Comparison of ENCODE assay signal across 7 cellular contexts in the genomic region with DNA sequence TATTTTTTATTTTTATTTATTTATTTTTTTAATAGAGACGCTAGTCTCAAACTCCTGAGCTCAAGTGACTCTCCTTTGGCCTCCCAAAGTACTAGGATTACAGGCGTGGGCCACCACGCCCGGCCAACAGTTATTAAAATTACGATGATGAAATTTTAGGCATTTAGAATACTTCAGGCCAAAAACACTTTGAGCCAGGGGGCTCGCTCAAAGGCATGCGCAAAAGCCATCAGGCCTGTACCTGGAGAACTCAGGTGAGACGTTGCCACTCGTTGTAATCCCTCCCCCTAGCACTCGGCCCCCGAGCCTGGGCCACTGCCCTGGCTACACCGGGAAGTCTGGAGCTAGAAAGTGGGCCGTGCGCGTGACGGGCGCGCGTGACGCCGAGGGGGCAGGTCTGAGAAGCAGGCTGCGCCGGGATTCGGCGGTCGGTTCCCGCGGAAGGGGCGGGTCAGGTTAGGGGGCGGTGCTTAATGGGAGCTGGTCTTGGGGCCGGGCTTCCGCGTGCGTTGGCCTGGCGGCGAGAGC. TPM values are rescaled to one million over a fixed set of nuclear protein-coding genes. Genes with fewer than 3 reads are reported as not detected.
DNase-seq lines count a peak whose midpoint lies in the region; ATAC-seq, FAIRE-seq and TF ChIP-seq lines count a peak whose summit lies in the region.

No MANE protein-coding gene starts in this region.

- peak; percentile 96 for FAIRE-seq in GM18507 (lab: Jason Lieb, UNC)

- peaks cover 13% of the 10 kb centered on the region for H3K4me1 ChIP-seq in hepatocyte (ENCODE audit: insufficient read depth)

- TF ChIP-seq CTCF in hepatocyte (IDR thresholded peaks at IDR 0.05; ENCODE audit: poor library complexity) = no peak

- peaks cover 28% of the 10 kb centered on the region for H4K20me1 ChIP-seq in hepatocyte (ENCODE audit: insufficient read depth, poor library complexity, severe bottlenecking)

- H3K4me3 ChIP-seq in hepatocyte = peak overlapping the region; percentile 3

- peak; percentile 84 for ATAC-seq in HG02973 (IDR thresholded peaks at IDR 0.05; ENCODE audit: unreplicated experiment)

- no peaks in the 10 kb centered on the region for H3K9me3 ChIP-seq in hepatocyte (ENCODE audit: low read depth)

- H3K4me2 ChIP-seq in hepatocyte = peak overlapping the region; percentile 76

- WGBS in hepatocyte (ENCODE audit: low lambda C conversion rate, missing lambda C conversion rate) = 8% methylated on average over 31 of the region's 36 CpGs

- H3K36me3 ChIP-seq in hepatocyte (replicated peaks; ENCODE audit: insufficient read depth, low read depth) = no peaks in the 10 kb centered on the region

- DNase-seq in GM18507 (ENCODE audit: extremely low spot score, insufficient read length, low read depth) (peak; percentile 97), NCI-H1930 (lab: John Stamatoyannopoulos, UW) (peak; percentile 95 to 97), T-helper 22 cell (ENCODE audit: low read depth) (peak; percentile 97), astrocyte of the hippocampus (ENCODE audit: low read depth, low spot score) (peak; percentile 99), hepatocyte (ENCODE audit: low spot score) (peak; percentile 100), renal cortical epithelial cell (ENCODE audit: low read depth) (peak; percentile 84)

- peak overlapping the region; percentile 91 for H3K27ac ChIP-seq in hepatocyte

- no peaks in the 10 kb centered on the region for H3K9me2 ChIP-seq in hepatocyte (replicated peaks; ENCODE audit: insufficient read depth)

- H2AFZ ChIP-seq in hepatocyte = peak overlapping the region; percentile 80

- H3K79me2 ChIP-seq in hepatocyte = peaks cover 41% of the 10 kb centered on the region

- H3K27me3 ChIP-seq in hepatocyte = no peaks in the 10 kb centered on the region

RNA-seq across cellular contexts. Expression of a gene that starts 0.3 kb away (rescaled TPM):
- total RNA-seq in hepatocyte (29.2 and 31.1 TPM in 2 replicates), renal cortical epithelial cell (4.7 and 13.6 TPM in 2 replicates)
- 33.1 and 37.5 TPM in 2 replicates for polyA plus RNA-seq in hepatocyte

RNA-seq across cellular contexts. Expression of a gene that starts 46.0 kb away (rescaled TPM):
- 24.5 and 28.0 TPM in 2 replicates for total RNA-seq in hepatocyte
- 24.0 and 24.6 TPM in 2 replicates for polyA plus RNA-seq in hepatocyte
- 11.0 and 17.0 TPM in 2 replicates for total RNA-seq in renal cortical epithelial cell

Comparison
In these comparisons a context has a peak if more than half of its experiments do, and no peak if none do; other contexts are left out.
1. Peak in every context shown above with its lines: DNase-seq, ATAC-seq, H3K4me3 ChIP-seq and H3K27ac ChIP-seq.